In the genomic region with DNA sequence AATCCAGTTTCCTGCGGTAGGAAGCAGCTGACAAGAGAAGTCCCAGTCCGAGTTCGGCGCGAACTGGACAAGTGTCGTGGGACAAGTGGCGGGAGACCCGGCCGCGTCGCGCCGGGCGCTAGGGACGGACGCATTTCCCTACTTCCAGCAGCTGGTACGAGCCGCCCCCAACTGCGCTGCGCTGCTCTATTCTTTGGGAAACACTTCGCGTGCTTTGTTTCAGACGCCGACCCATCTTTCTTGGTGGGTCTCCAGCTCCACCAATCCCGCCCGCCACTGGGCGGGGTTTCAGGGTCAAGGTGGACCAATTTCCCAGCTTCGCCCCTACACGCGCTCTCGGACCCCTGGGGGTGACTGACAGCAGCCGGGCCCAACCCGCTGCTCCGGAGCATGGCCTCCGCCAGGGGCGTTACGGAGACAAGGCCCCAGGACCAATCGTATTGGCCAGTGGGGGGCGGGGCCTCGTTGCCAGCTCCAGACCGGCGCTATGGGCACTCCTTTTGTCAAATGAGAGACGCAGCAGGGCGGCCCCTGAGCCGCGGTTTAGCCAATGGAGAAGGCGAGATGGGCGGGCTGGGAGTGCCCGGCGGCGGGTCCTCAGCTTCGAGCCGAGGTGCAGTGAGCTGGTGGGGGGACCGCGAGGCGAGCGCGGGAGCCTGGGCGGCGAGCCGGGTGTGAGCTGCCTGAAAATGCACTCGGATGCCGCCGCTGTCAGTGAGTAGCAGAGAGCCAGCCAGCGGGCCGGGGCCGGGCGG, we compare ENCODE assay signal across 8 cellular contexts. TPM values are rescaled to one million over a fixed set of nuclear protein-coding genes. Genes with fewer than 3 reads are reported as not detected.
DNase-seq lines count a peak whose midpoint lies in the region; ATAC-seq and TF ChIP-seq lines count a peak whose summit lies in the region.

A gene (plus strand): TSS at position 600 of the 755 bp plus-strand sequence. CDS start 90 bp downstream, at position 690.

- H3K9me3 ChIP-seq in Karpas-422 (ENCODE audit: low read length): no peaks in the 10 kb centered on the region
- H3K9me3 ChIP-seq in esophagus muscularis mucosa: no peaks in the 10 kb centered on the region
- H3K9me3 ChIP-seq in muscle layer of duodenum (ENCODE audit: control insufficient read depth in 1 of 2, low read length in 2 of 2): no peaks in the 10 kb centered on the region

- TF ChIP-seq POLR2A in esophagus muscularis mucosa (IDR thresholded peaks at IDR 0.05; ENCODE audit: low read depth): peak; percentile 69

- H3K9ac ChIP-seq in Karpas-422 (ENCODE audit: low read length): peak within 1 kb of the TSS; percentile 86

- DNase-seq in Daoy (ENCODE audit: low read depth) (peak; percentile 97), Karpas-422 (peak; percentile 100), RKO (ENCODE audit: low spot score) (peak; percentile 99), activated T-helper 1 cell treated with Interleukin-2 at 50 U/mL for 16 hours (ENCODE audit: low read depth) (peak; percentile 97), esophagus muscularis mucosa (ENCODE audit: extremely low spot score) (peak; percentile 100)
- peak; percentile 96 to 99 for DNase-seq in stimulated activated CD8-positive, alpha-beta memory T cell treated with anti-CD3 and anti-CD28 coated beads, Interleukin-7, amount 100 ng/mL, for 4 hours (ENCODE audit: low read depth in 2 of 2)

- peaks cover 19% of the 10 kb centered on the region; the same call in 1 of the 2 replicates for H3K36me3 ChIP-seq in Karpas-422 (ENCODE audit: insufficient read depth, low read length)
- no peaks in the 10 kb centered on the region for H3K36me3 ChIP-seq in esophagus muscularis mucosa
- H3K36me3 ChIP-seq in muscle layer of duodenum (ENCODE audit: control insufficient read depth in 1 of 2, insufficient read depth in 2 of 2, low read length in 2 of 2): no peaks in the 10 kb centered on the region

- H3K79me2 ChIP-seq in Karpas-422 (ENCODE audit: low read length): peaks cover 41% of the 10 kb centered on the region

- H3K4me2 ChIP-seq in Karpas-422 (ENCODE audit: low read depth, low read length, poor library complexity, severe bottlenecking): peak within 1 kb of the TSS; percentile 95

- peak within 1 kb of the TSS; percentile 93 for H3K4me3 ChIP-seq in Karpas-422 (ENCODE audit: low read length)
- H3K4me3 ChIP-seq in esophagus muscularis mucosa: peak within 1 kb of the TSS; percentile 76 to 95 (median 88)
- H3K4me3 ChIP-seq in muscle layer of duodenum (ENCODE audit: low read depth in 1 of 2, low read length in 2 of 2): peak within 1 kb of the TSS; percentile 66 to 78

- peaks cover 18% of the 10 kb centered on the region for H4K20me1 ChIP-seq in Karpas-422 (ENCODE audit: insufficient read depth, low read depth, low read length)

- peak; percentile 14 to 46 (median 34) for TF ChIP-seq CTCF in esophagus muscularis mucosa (IDR thresholded peaks at IDR 0.05)

- WGBS in esophagus muscularis mucosa: 0% methylated on average over 40 of the region's 68 CpGs

- intact Hi-C loops in esophagus muscularis mucosa (cut with DNase I): no loop called here

- TF ChIP-seq EP300 in esophagus muscularis mucosa (IDR thresholded peaks at IDR 0.05): no peak

- peak; percentile 92 for ATAC-seq in GM21825 (IDR thresholded peaks at IDR 0.05; ENCODE audit: unreplicated experiment)

- H3K4me1 ChIP-seq in Karpas-422 (ENCODE audit: low read length) (peaks cover 41% of the 10 kb centered on the region), esophagus muscularis mucosa (peaks cover 12 to 39% (median 35%) of the 10 kb centered on the region in 4 donors), muscle layer of duodenum (ENCODE audit: control insufficient read depth in 1 of 2, insufficient read depth in 2 of 2, low read length in 2 of 2) (peaks cover 0 to 19% of the 10 kb centered on the region in 2 donors)

- H3K27ac ChIP-seq in Karpas-422 (ENCODE audit: low read length): peak within 1 kb of the TSS; percentile 75
- peak within 1 kb of the TSS; percentile 94 to 99 (median 96) for H3K27ac ChIP-seq in esophagus muscularis mucosa (replicated peaks in 1 of 4)
- peak within 1 kb of the TSS; percentile 64 for H3K27ac ChIP-seq in muscle layer of duodenum (ENCODE audit: low read length)

- H2AFZ ChIP-seq in Karpas-422 (ENCODE audit: low read length): peak within 1 kb of the TSS; percentile 91

- no peaks in the 10 kb centered on the region for H3K9me2 ChIP-seq in Karpas-422 (replicated peaks; ENCODE audit: insufficient read depth, low read length)

- H3K27me3 ChIP-seq in Karpas-422 (ENCODE audit: low read length): no peaks in the 10 kb centered on the region
- no peaks in the 10 kb centered on the region for H3K27me3 ChIP-seq in esophagus muscularis mucosa
- H3K27me3 ChIP-seq in muscle layer of duodenum (ENCODE audit: low read depth, low read length): no peaks in the 10 kb centered on the region

RNA-seq across cellular contexts. Expression of the gene that starts here (rescaled TPM):
- total RNA-seq in Daoy (2014; rRNA removed; shearing (Covaris generic)): 11.5 and 43.5 TPM in 2 replicates
- total RNA-seq in Karpas-422 (2014; rRNA removed; shearing (Covaris generic); ENCODE audit: low replicate concordance): 23.8 and 78.6 TPM in 2 replicates
- 10 to 100 TPM; 36.0 to 70.6 (median 51.9) TPM for total RNA-seq in esophagus muscularis mucosa

Comparison
In these comparisons a context has a peak if more than half of its experiments do, and no peak if none do; other contexts are left out.
1. Peak in every context shown above with its lines: DNase-seq, ATAC-seq, H3K4me3 ChIP-seq and H3K27ac ChIP-seq.